ENCODE assay signal across 21 cellular contexts in the genomic region with DNA sequence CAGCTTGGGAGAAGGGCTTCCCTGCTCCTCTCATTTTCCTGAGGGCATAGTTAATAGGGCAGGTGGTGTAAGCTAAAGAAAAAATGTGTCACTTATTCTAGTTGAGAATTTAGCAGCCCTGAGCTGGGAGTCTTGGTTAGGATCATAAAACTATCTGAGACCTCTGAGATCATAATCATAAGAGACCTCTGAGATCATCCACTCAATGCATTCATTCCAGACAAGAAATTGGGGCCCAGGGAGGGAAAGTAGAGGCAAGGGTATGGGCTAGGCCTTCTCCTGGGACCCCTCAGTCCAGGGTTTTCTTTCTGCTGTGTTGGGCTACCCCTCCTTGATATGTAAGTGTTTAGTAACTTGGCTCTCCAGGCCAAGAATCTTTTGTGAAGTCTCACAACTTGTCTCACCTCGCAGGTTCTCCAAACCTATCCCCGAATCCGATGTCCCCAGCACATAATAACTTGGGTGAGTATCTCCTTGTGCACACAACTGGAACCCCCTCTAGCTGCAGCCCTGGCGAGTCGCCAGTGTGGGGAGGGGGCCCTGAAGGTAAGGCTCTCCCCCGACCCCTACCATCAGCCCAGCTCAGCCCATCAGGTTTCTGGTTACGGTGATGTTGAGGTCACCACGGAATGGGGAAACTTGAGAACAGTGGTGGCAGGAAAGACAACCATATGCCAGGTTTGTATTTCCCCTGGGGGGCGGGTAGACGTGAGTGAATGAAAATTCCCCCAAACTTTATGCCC.
DNase-seq lines count a peak whose midpoint lies in the region; ATAC-seq and TF ChIP-seq lines count a peak whose summit lies in the region.
"Had no signal": no experiment of that assay in that cellular context is flagged by ENCODE, and none has a peak within 500 bp of the region (broad histone marks: within the 10 kb centered on the region; RNA-seq: fewer than 3 reads in every experiment).

No MANE protein-coding gene starts in this region.

- H3K36me3 Mint-ChIP-seq in HFFc6 (ENCODE audit: low read depth), result peaks cover 92% of the 10 kb centered on the region
- peaks cover 45% of the 10 kb centered on the region for H3K36me3 Mint-ChIP-seq in central memory CD8-positive, alpha-beta T cell (ENCODE audit: insufficient read depth)

- peaks cover 33% of the 10 kb centered on the region; the same call in 1 of the 2 replicates for H3K27me3 Mint-ChIP-seq in HFFc6 (ENCODE audit: insufficient read depth)
- no peaks in the 10 kb centered on the region for H3K27me3 Mint-ChIP-seq in central memory CD8-positive, alpha-beta T cell

- H3K9me3 ChIP-seq in gastrocnemius medialis, result no peaks in the 10 kb centered on the region
- H3K9me3 ChIP-seq: HAP-1, heart left ventricle had no signal

- TF ChIP-seq CTCF in HFFc6 (IDR thresholded peaks at IDR 0.05) (no peak), gastrocnemius medialis (IDR thresholded peaks at IDR 0.05 in 4 of 5, conservative IDR thresholded peaks at IDR 0.05 in 1 of 5) (no peak)

- ATAC-seq in central memory CD8-positive, alpha-beta T cell (replicated peaks; ENCODE audit: extremely low read depth, poor library complexity, severe bottlenecking), result no peak
- ATAC-seq in gastrocnemius medialis (no peak), HG03342 (IDR thresholded peaks at IDR 0.05; ENCODE audit: unreplicated experiment) (no peak)
- ATAC-seq: GM12878, heart left ventricle had no signal

- DNase-seq in DMS 273 (lab: John Stamatoyannopoulos, UW; ENCODE audit: unreplicated experiment) (peak; percentile 11), DMS 273 treated with DMSO at 0.1 percent for 48 hours (lab: John Stamatoyannopoulos, UW) (no peak), HFFc6 (no peak), gastrocnemius medialis (peak in 1 of 2 donors; percentile 47), NCI-H2227 (lab: John Stamatoyannopoulos, UW; ENCODE audit: unreplicated experiment) (no peak), NCI-H1105 treated with DMSO at 0.1 percent for 48 hours (lab: John Stamatoyannopoulos, UW) (no peak)
- DNase-seq in central memory CD8-positive, alpha-beta T cell (ENCODE audit: low spot score in 2 of 2), result no peak
- DNase-seq: activated CD4-positive, CD25-positive, alpha-beta regulatory T cell treated with anti-CD3 and anti-CD28 coated beads, Interleukin-2, amount 50 U/mL, for 72 hours; activated CD8-positive, alpha-beta memory T cell treated with anti-CD3 and anti-CD28 coated beads, Interleukin-2, amount 50 U/mL, for 48 hours; activated naive CD4-positive, alpha-beta T cell; DMS153; endodermal cell; heart left ventricle; immature natural killer cell; NCI-H1417; occipital lobe had no signal

- H3K27me3 ChIP-seq in gastrocnemius medialis, result no peaks in the 10 kb centered on the region
- H3K27me3 ChIP-seq: heart left ventricle had no signal

- no peak for TF ChIP-seq POLR2A in gastrocnemius medialis (IDR thresholded peaks at IDR 0.05)

- intact Hi-C loops in gastrocnemius medialis (cut with DNase I; ENCODE audit: low total_unique reads), result no loop called here

- H3K4me1 ChIP-seq in gastrocnemius medialis, result peaks cover 85 to 87% of the 10 kb centered on the region in 2 donors

- peak overlapping the region; percentile 85 to 99 (median 95) for H3K27ac ChIP-seq in gastrocnemius medialis
- H3K27ac ChIP-seq: 22Rv1, heart left ventricle had no signal

- in situ Hi-C loops in gastrocnemius medialis (cut with MboI; ENCODE audit: low sequenced_read_pairs in 4 of 4), result no loop called here

- no peak overlapping the region for H3K4me3 ChIP-seq in gastrocnemius medialis
- H3K4me3 ChIP-seq: GM12878, HAP-1, heart left ventricle had no signal

- no peak overlapping the region for H3K4me3 Mint-ChIP-seq in HFFc6
- no peak overlapping the region for H3K4me3 Mint-ChIP-seq in central memory CD8-positive, alpha-beta T cell
- H3K4me3 Mint-ChIP-seq: endodermal cell; immature natural killer cell; T-helper 2 cell treated with Interferon-gamma antibody and Interleukin-4, amounts not matched to agents 5 μg/mL and 100 μg/mL, for 36 hours had no signal

- peak overlapping the region; percentile 45; the same call in 1 of the 2 replicates for H3K27ac Mint-ChIP-seq in HFFc6
- peak overlapping the region; percentile 77 for H3K27ac Mint-ChIP-seq in central memory CD8-positive, alpha-beta T cell (ENCODE audit: low read depth)
- H3K27ac Mint-ChIP-seq: endodermal cell; T-helper 2 cell treated with Interferon-gamma antibody and Interleukin-4, amounts not matched to agents 5 μg/mL and 100 μg/mL, for 36 hours had no signal

- no peaks in the 10 kb centered on the region for H3K9me3 Mint-ChIP-seq in HFFc6
- no peaks in the 10 kb centered on the region for H3K9me3 Mint-ChIP-seq in central memory CD8-positive, alpha-beta T cell
- H3K9me3 Mint-ChIP-seq: endodermal cell; immature natural killer cell; T-helper 2 cell treated with Interferon-gamma antibody and Interleukin-4, amounts not matched to agents 5 μg/mL and 100 μg/mL, for 36 hours had no signal

- H3K4me1 Mint-ChIP-seq in HFFc6 (ENCODE audit: low read depth), result peaks cover 78% of the 10 kb centered on the region
- H3K4me1 Mint-ChIP-seq in central memory CD8-positive, alpha-beta T cell, result peaks cover 58% of the 10 kb centered on the region

- peaks cover 0 to 11% of the 10 kb centered on the region in 2 donors for H3K36me3 ChIP-seq in gastrocnemius medialis
